Comparison of ENCODE assay signal across 20 cellular contexts in genomic region chr5:16866220-16866619, GRCh38.
A peak's percentile ranks its signal among the peaks of the same experiment; 100 is the strongest.
DNase-seq lines count a peak whose midpoint lies in the region; ATAC-seq and TF ChIP-seq lines count a peak whose summit lies in the region.
"Had no signal": no experiment of that assay in that cellular context is flagged by ENCODE, and none has a peak within 500 bp of the region (broad histone marks: within the 10 kb centered on the region; RNA-seq: fewer than 3 reads in every experiment).

No MANE protein-coding gene starts in this region.

- no peak overlapping the region for H4K91ac ChIP-seq in mesenchymal stem cell (ENCODE audit: low read length)

- H3K4ac ChIP-seq in mesenchymal stem cell (ENCODE audit: low read depth in 1 of 2, low read length in 2 of 2), result no peak overlapping the region

- WGBS in mesenchymal stem cell, result 86% methylated on average over 7 of the region's 7 CpGs

- no peak overlapping the region for H3K23ac ChIP-seq in mesenchymal stem cell (ENCODE audit: low read length in 2 of 2)

- peaks cover 22% of the 10 kb centered on the region for H3K79me1 ChIP-seq in mesenchymal stem cell (replicated peaks; ENCODE audit: low read length, poor library complexity, severe bottlenecking)

- H3K9ac ChIP-seq in mesenchymal stem cell (ENCODE audit: low read length), result no peak overlapping the region

- H2AFZ ChIP-seq in mesenchymal stem cell (ENCODE audit: low read depth, low read length) (no peak overlapping the region), osteoblast (ENCODE audit: low read length) (no peak overlapping the region)

- H3K4me3 ChIP-seq in SJSA1 (no peak overlapping the region), mesenchymal stem cell (ENCODE audit: insufficient read depth in 1 of 2, low read depth in 1 of 2, low read length in 2 of 2) (no peak overlapping the region), osteoblast (ENCODE audit: insufficient read depth, low read length) (no peak overlapping the region)
- H3K4me3 ChIP-seq: heart left ventricle, left ventricle myocardium inferior, MG63, mucosa of descending colon, right atrium auricular region had no signal

- H3K4me2 ChIP-seq in mesenchymal stem cell (ENCODE audit: low read length, poor library complexity, severe bottlenecking) (no peak overlapping the region), osteoblast (ENCODE audit: insufficient read depth, low read length) (no peak overlapping the region)

- H2AK5ac ChIP-seq in mesenchymal stem cell (ENCODE audit: low read length, severe bottlenecking), result no peak overlapping the region

- no peak overlapping the region for H2BK120ac ChIP-seq in mesenchymal stem cell (ENCODE audit: low read depth, low read length)

- no peak overlapping the region for H4K8ac ChIP-seq in mesenchymal stem cell (ENCODE audit: low read length)

- no peak for ATAC-seq in HG03520 (IDR thresholded peaks at IDR 0.05; ENCODE audit: unreplicated experiment)
- ATAC-seq: activated CD8-positive, alpha-beta memory T cell treated with anti-CD3 and anti-CD28 coated beads, Interleukin-2, amount 10 ng/mL, durations not matched to agents 7 days and 5 days; Right ventricle myocardium inferior; T-cell had no signal

- H2BK5ac ChIP-seq in mesenchymal stem cell (ENCODE audit: low read depth, low read length, poor library complexity, severe bottlenecking), result no peak overlapping the region

- H2BK15ac ChIP-seq in mesenchymal stem cell (ENCODE audit: low read depth, poor library complexity, severe bottlenecking), result no peak overlapping the region

- peaks cover 93% of the 10 kb centered on the region for H3K79me2 ChIP-seq in osteoblast (ENCODE audit: insufficient read depth, low read length)

- no peak overlapping the region for H3K18ac ChIP-seq in mesenchymal stem cell (ENCODE audit: low read depth in 1 of 2, low read length in 2 of 2)

- no peaks in the 10 kb centered on the region for H3K9me3 ChIP-seq in SJSA1 (replicated peaks)
- no peaks in the 10 kb centered on the region for H3K9me3 ChIP-seq in mesenchymal stem cell (ENCODE audit: control insufficient read depth, low read length)
- no peaks in the 10 kb centered on the region for H3K9me3 ChIP-seq in osteoblast (ENCODE audit: low read depth, low read length)
- H3K9me3 ChIP-seq: heart left ventricle, left ventricle myocardium inferior, MG63, mucosa of descending colon, right atrium auricular region had no signal

- H3K27me3 ChIP-seq in SJSA1 (replicated peaks), result no peaks in the 10 kb centered on the region
- H3K27me3 ChIP-seq in mesenchymal stem cell (ENCODE audit: control insufficient read depth in 1 of 2, insufficient read depth in 1 of 2, low read length in 2 of 2), result no peaks in the 10 kb centered on the region
- H3K27me3 ChIP-seq in osteoblast (ENCODE audit: insufficient read depth, low read length), result no peaks in the 10 kb centered on the region
- H3K27me3 ChIP-seq: heart left ventricle, MG63, right atrium auricular region had no signal

- DNase-seq in NCI-H524 (lab: John Stamatoyannopoulos, UW) (peak; percentile 34 to 56), NCI-H524 treated with DMSO at 0.1 percent for 48 hours (lab: John Stamatoyannopoulos, UW) (no peak), SJSA1 (ENCODE audit: low read depth in 1 of 2, low spot score in 2 of 2) (no peak), mesenchymal stem cell (no peak), NCI-H774 (lab: John Stamatoyannopoulos, UW) (no peak), OCI-M2 (lab: John Stamatoyannopoulos, UW; ENCODE audit: unreplicated experiment) (no peak), osteoblast (ENCODE audit: insufficient read length, low spot score, missing footprints) (no peak)
- DNase-seq: activated CD4-positive, alpha-beta T cell treated with anti-CD3 and anti-CD28 coated beads for 48 hours; activated CD8-positive, alpha-beta memory T cell treated with anti-CD3 and anti-CD28 coated beads, Interleukin-2, amount 10 ng/mL, durations not matched to agents 7 days and 5 days; GDM1; heart left ventricle; left ventricle myocardium inferior; stimulated activated CD8-positive, alpha-beta memory T cell treated with anti-CD3 and anti-CD28 coated beads, Interleukin-4, amount 100 ng/mL, for 48 hours; T-cell had no signal

- H3K4me1 ChIP-seq in SJSA1 (replicated peaks) (peaks cover 77% of the 10 kb centered on the region), mesenchymal stem cell (ENCODE audit: control insufficient read depth, insufficient read depth, low read depth, low read length) (peaks cover 24% of the 10 kb centered on the region), osteoblast (ENCODE audit: insufficient read depth, low read length) (peaks cover 37% of the 10 kb centered on the region)

- H2BK12ac ChIP-seq in mesenchymal stem cell (ENCODE audit: low read length in 2 of 2), result no peak overlapping the region

- H3K27ac ChIP-seq in SJSA1, result peak overlapping the region; percentile 80
- peak overlapping the region; percentile 45 for H3K27ac ChIP-seq in mesenchymal stem cell (ENCODE audit: low read length, poor library complexity, severe bottlenecking)
- no peak overlapping the region for H3K27ac ChIP-seq in osteoblast (ENCODE audit: low read depth, low read length)
- H3K27ac ChIP-seq: heart left ventricle, HL-60, left ventricle myocardium inferior, right atrium auricular region had no signal

- no peak for TF ChIP-seq CTCF in osteoblast (IDR thresholded peaks at IDR 0.05; ENCODE audit: extremely low read depth, low read depth, low read length)

- H3K14ac ChIP-seq in mesenchymal stem cell (ENCODE audit: low read length in 2 of 2), result no peak overlapping the region

- peaks cover 40% of the 10 kb centered on the region for H4K20me1 ChIP-seq in osteoblast (ENCODE audit: insufficient read depth, low read length)

- H3K36me3 ChIP-seq in SJSA1 (peaks cover 5% of the 10 kb centered on the region), mesenchymal stem cell (ENCODE audit: control insufficient read depth in 1 of 2, insufficient read depth in 2 of 2, low read depth in 1 of 2, low read length in 2 of 2) (no peaks in the 10 kb centered on the region), osteoblast (ENCODE audit: insufficient read depth, low read length) (peaks cover 3% of the 10 kb centered on the region)
- H3K36me3 ChIP-seq: heart left ventricle, left ventricle myocardium inferior, right atrium auricular region had no signal

Comparison
In these comparisons a context has a peak if more than half of its experiments do, and no peak if none do; other contexts are left out.
1. DNase-seq: peak in NCI-H524 (2 of 2); none in NCI-H524 treated with DMSO at 0.1 percent for 48 hours (single experiment), SJSA1 (0 of 2), mesenchymal stem cell (single experiment), NCI-H774 (single experiment), OCI-M2 (single experiment) and osteoblast (single experiment).